In genomic region chr12:108858399-108859074, GRCh38 we compare ENCODE assay signal across 8 cellular contexts. TPM values are rescaled to one million over a fixed set of nuclear protein-coding genes. Genes with fewer than 3 reads are reported as not detected.
DNase-seq lines count a peak whose midpoint lies in the region; ATAC-seq and TF ChIP-seq lines count a peak whose summit lies in the region.

No MANE protein-coding gene starts in this region.

- H3K4me1 ChIP-seq in CD4-positive, CD25-positive, alpha-beta regulatory T cell (ENCODE audit: control insufficient read depth, insufficient read depth, low read length, poor library complexity, severe bottlenecking), result peaks cover 28% of the 10 kb centered on the region
- H3K4me1 ChIP-seq in MM.1S (ENCODE audit: low read length), result peaks cover 23% of the 10 kb centered on the region

- peak overlapping the region; percentile 78; the same call in 1 of the 2 replicates for H2AFZ ChIP-seq in MM.1S (ENCODE audit: low read length)
- H2AFZ ChIP-seq in neural cell (ENCODE audit: low read depth, low read length), result no peak overlapping the region

- peak overlapping the region; percentile 90 to 94 (median 90) for H3K4me3 Mint-ChIP-seq in CD4-positive, CD25-positive, alpha-beta regulatory T cell

- H3K27me3 ChIP-seq in CD4-positive, CD25-positive, alpha-beta regulatory T cell (ENCODE audit: control insufficient read depth, insufficient read depth, low read length), result no peaks in the 10 kb centered on the region
- H3K27me3 ChIP-seq in MM.1S (replicated peaks; ENCODE audit: insufficient read depth, low read length) (no peaks in the 10 kb centered on the region), neural cell (ENCODE audit: insufficient read depth, low read depth, low read length) (no peaks in the 10 kb centered on the region)

- no peak for TF ChIP-seq EP300 in neural cell (conservative IDR thresholded peaks at IDR 0.05; ENCODE audit: poor library complexity, severe bottlenecking)

- no peak overlapping the region for H3K27ac ChIP-seq in CD4-positive, CD25-positive, alpha-beta regulatory T cell (ENCODE audit: insufficient read depth, low read length, poor library complexity, severe bottlenecking)
- no peak overlapping the region for H3K27ac ChIP-seq in MM.1S (ENCODE audit: low read length)
- no peak overlapping the region for H3K27ac ChIP-seq in neural cell (ENCODE audit: low read length)

- no peak for TF ChIP-seq RAD21 in neural cell (conservative IDR thresholded peaks at IDR 0.05)

- H3K27ac Mint-ChIP-seq in CD4-positive, CD25-positive, alpha-beta regulatory T cell, result peak overlapping the region; percentile 74 to 92 (median 92)

- no peak for ATAC-seq in CD4-positive, CD25-positive, alpha-beta regulatory T cell (ENCODE audit: low read depth in 2 of 2)
- no peak for ATAC-seq in GM18867 (IDR thresholded peaks at IDR 0.05; ENCODE audit: unreplicated experiment)

- peaks cover 29 to 47% (median 40%) of the 10 kb centered on the region in 4 donors for H3K4me1 Mint-ChIP-seq in CD4-positive, CD25-positive, alpha-beta regulatory T cell

- H3K79me2 ChIP-seq in MM.1S (ENCODE audit: low read length) (peaks cover 36% of the 10 kb centered on the region), neural cell (replicated peaks; ENCODE audit: insufficient read depth, low read length) (peaks cover 24% of the 10 kb centered on the region)

- H3K27me3 Mint-ChIP-seq in CD4-positive, CD25-positive, alpha-beta regulatory T cell, result peaks cover 9% of the 10 kb centered on the region

- peak overlapping the region; percentile 79 for H3K4me3 ChIP-seq in CD4-positive, CD25-positive, alpha-beta regulatory T cell (ENCODE audit: low read depth, low read length)
- H3K4me3 ChIP-seq in MM.1S (ENCODE audit: low read length) (no peak overlapping the region), neural cell (ENCODE audit: low read length) (peak overlapping the region; percentile 61)

- no peaks in the 10 kb centered on the region for H3K9me2 ChIP-seq in MM.1S (replicated peaks; ENCODE audit: insufficient read depth, low read length)
- H3K9me2 ChIP-seq in neural cell (ENCODE audit: insufficient read depth, low read length), result no peaks in the 10 kb centered on the region

- H3F3A ChIP-seq in MM.1S (ENCODE audit: insufficient read depth, low read length) (peaks cover 6% of the 10 kb centered on the region; the same call in 1 of the 2 replicates), neural cell (ENCODE audit: insufficient read depth, low read length, poor library complexity, severe bottlenecking) (no peaks in the 10 kb centered on the region)

- TF ChIP-seq CTCF in MM.1S (IDR thresholded peaks at IDR 0.05; ENCODE audit: low read length) (no peak), neural cell (IDR thresholded peaks at IDR 0.05; ENCODE audit: poor library complexity, severe bottlenecking) (no peak)

- H3K9ac ChIP-seq in MM.1S (ENCODE audit: low read length) (peak overlapping the region; percentile 67; the same call in 1 of the 2 replicates), neural cell (ENCODE audit: low read length) (no peak overlapping the region)

- H4K20me1 ChIP-seq in MM.1S (ENCODE audit: insufficient read depth, low read length), result no peaks in the 10 kb centered on the region
- H4K20me1 ChIP-seq in neural cell (ENCODE audit: insufficient read depth), result no peaks in the 10 kb centered on the region

- H3K9me3 Mint-ChIP-seq in CD4-positive, CD25-positive, alpha-beta regulatory T cell, result peaks cover 0 to 5% (median 0%) of the 10 kb centered on the region in 7 donors

- peak overlapping the region; percentile 58; the same call in 1 of the 2 replicates for H3K4me2 ChIP-seq in MM.1S (ENCODE audit: low read depth, low read length)
- H3K4me2 ChIP-seq in neural cell (ENCODE audit: low read length), result no peak overlapping the region

- peaks cover 4% of the 10 kb centered on the region for H3K36me3 ChIP-seq in CD4-positive, CD25-positive, alpha-beta regulatory T cell (ENCODE audit: control insufficient read depth, insufficient read depth, low read length)
- H3K36me3 ChIP-seq in MM.1S (replicated peaks; ENCODE audit: insufficient read depth, low read length) (no peaks in the 10 kb centered on the region), neural cell (ENCODE audit: insufficient read depth, low read length) (no peaks in the 10 kb centered on the region)

- no peaks in the 10 kb centered on the region for H3K9me3 ChIP-seq in CD4-positive, CD25-positive, alpha-beta regulatory T cell (ENCODE audit: control insufficient read depth in 2 of 2, low read length in 2 of 2)
- H3K9me3 ChIP-seq in MM.1S (replicated peaks; ENCODE audit: insufficient read depth, low read length), result no peaks in the 10 kb centered on the region
- no peaks in the 10 kb centered on the region for H3K9me3 ChIP-seq in neural cell (ENCODE audit: low read length)

- no peak for DNase-seq in CD4-positive, CD25-positive, alpha-beta regulatory T cell
- DNase-seq in MM.1S (no peak), dermis blood vessel endothelial cell (peak; percentile 28), NCI-H748 treated with DMSO at 0.1 percent for 48 hours (lab: John Stamatoyannopoulos, UW) (no peak), NCI-H446 (lab: John Stamatoyannopoulos, UW) (no peak), NCI-H2081 (lab: John Stamatoyannopoulos, UW) (no peak)

- H3K36me3 Mint-ChIP-seq in CD4-positive, CD25-positive, alpha-beta regulatory T cell, result peaks cover 3% of the 10 kb centered on the region

TF ChIP-seq in neural cell, 6 proteins besides CTCF, POLR2A, EP300 and RAD21:
- TF ChIP-seq MXI1 (conservative IDR thresholded peaks at IDR 0.05; ENCODE audit: poor library complexity, severe bottlenecking), result no peak
- no peak for TF ChIP-seq SMC3 (conservative IDR thresholded peaks at IDR 0.05; ENCODE audit: poor library complexity)
- no peak for TF ChIP-seq EZH2 (IDR thresholded peaks at IDR 0.05; ENCODE audit: borderline replicate concordance, insufficient read depth, low read length, poor library complexity, severe bottlenecking)
- TF ChIP-seq TAF1 (IDR thresholded peaks at IDR 0.05; ENCODE audit: low read depth), result no peak
- no peak for TF ChIP-seq POLR2AphosphoS5 (IDR thresholded peaks at IDR 0.05)
- TF ChIP-seq REST (IDR thresholded peaks at IDR 0.05; ENCODE audit: borderline replicate concordance), result no peak

RNA-seq across cellular contexts. Expression of gene SSH1, which starts 1.2 kb away (rescaled TPM):
- total RNA-seq in CD4-positive, CD25-positive, alpha-beta regulatory T cell, result 32.5 TPM
- polyA plus RNA-seq in CD4-positive, CD25-positive, alpha-beta regulatory T cell, result 1 to 10 TPM; 5.7 to 8.2 (median 6.9) TPM
- total RNA-seq in dermis blood vessel endothelial cell, result 19.7 and 37.7 TPM in 2 replicates
- polyA plus RNA-seq in neural cell, result 2.6 and 3.8 TPM in 2 replicates
- polyA minus RNA-seq in neural cell, result 11.9 and 13.6 TPM in 2 replicates

RNA-seq across cellular contexts. Expression of gene DAO, which starts 21.4 kb away (rescaled TPM):
- not detected for total RNA-seq in CD4-positive, CD25-positive, alpha-beta regulatory T cell
- not detected for polyA plus RNA-seq in CD4-positive, CD25-positive, alpha-beta regulatory T cell
- under 0.01 TPM in 1 of 2 replicates, not detected in the other for total RNA-seq in dermis blood vessel endothelial cell
- polyA plus RNA-seq in neural cell, result not detected in 2 replicates
- polyA minus RNA-seq in neural cell, result not detected in 2 replicates
